In the genomic region with DNA sequence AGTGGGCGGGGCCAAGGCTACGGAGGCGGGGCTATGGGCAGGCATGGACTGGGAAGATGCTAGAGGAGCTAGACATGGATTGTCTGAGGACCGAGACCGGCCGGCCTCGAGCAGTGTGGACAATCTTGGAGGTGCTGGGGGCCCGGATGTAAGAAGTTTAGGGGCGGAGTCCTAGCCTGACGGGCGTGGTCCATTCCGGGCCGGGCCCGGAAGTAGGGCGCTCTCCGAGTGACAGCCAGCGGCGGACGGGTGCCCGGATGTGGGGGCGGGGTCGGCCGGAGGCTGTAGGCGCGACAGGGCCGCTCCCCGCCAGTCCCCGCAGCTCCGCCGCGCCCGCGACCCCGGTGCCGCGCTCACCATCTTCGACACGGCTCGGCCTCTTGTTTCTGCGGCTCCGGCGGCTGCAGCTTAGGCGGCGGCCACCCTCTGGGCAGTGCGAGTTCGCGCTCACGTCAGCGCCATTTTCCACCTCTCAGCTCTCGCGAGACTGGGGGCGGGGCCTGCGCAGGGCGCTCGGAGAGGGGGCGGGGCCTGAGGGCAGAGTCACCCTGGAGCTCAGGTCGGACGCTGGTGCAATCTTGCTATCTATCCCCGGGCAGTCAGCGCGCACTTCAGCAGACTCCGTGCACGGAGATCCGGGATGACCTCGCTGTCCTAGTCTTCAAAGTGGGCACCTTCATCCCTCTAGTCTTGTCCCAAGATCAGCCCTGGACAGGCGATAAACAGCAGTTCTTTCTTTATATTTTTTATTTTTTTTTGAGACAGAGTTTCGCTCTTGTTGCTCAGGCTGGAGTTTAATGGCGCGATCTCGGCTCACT, we compare ENCODE assay signal across 8 cellular contexts. TPM values are rescaled to one million over a fixed set of nuclear protein-coding genes. Genes with fewer than 3 reads are reported as not detected.
DNase-seq lines count a peak whose midpoint lies in the region; ATAC-seq and TF ChIP-seq lines count a peak whose summit lies in the region.

A gene with protein sequence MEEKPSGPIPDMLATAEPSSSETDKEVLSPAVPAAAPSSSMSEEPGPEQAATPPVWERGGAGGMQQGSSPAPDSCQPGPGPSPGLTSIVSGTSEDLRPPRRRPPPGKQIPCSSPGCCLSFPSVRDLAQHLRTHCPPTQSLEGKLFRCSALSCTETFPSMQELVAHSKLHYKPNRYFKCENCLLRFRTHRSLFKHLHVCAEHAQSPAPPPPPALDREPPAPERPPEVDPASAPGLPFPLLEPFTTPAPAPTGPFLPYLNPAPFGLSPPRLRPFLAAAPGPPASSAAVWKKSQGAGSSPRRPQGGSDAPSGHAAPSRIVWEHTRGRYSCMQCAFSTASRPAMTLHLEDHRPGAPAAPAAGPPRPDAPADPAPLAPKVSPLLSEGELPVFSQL (minus strand): TSS at position 481 of the 818 bp plus-strand sequence. CDS start 121 bp downstream, at position 360.

- peaks cover 5% of the 10 kb centered on the region for H3K4me1 Mint-ChIP-seq in progenitor cell of endocrine pancreas (ENCODE audit: low read depth)

- peak within 1 kb of the TSS; percentile 82 for H3K4me3 ChIP-seq in left ventricle myocardium inferior

- H3K27me3 ChIP-seq in left ventricle myocardium inferior (ENCODE audit: low read depth): no peaks in the 10 kb centered on the region

- H3K4me1 ChIP-seq in left ventricle myocardium inferior: peaks cover 39% of the 10 kb centered on the region

- peaks cover 3% of the 10 kb centered on the region for H3K36me3 Mint-ChIP-seq in progenitor cell of endocrine pancreas (ENCODE audit: insufficient read depth)

- H3K27ac Mint-ChIP-seq in progenitor cell of endocrine pancreas: peak within 1 kb of the TSS; percentile 98

- ATAC-seq in GM18502 (IDR thresholded peaks at IDR 0.05; ENCODE audit: poor library complexity, unreplicated experiment) (peak; percentile 90), HG02943 (IDR thresholded peaks at IDR 0.05; ENCODE audit: low read depth, unreplicated experiment) (peak; percentile 77)

- H3K27me3 Mint-ChIP-seq in progenitor cell of endocrine pancreas: peaks cover 10% of the 10 kb centered on the region

- no peaks in the 10 kb centered on the region for H3K9me3 Mint-ChIP-seq in progenitor cell of endocrine pancreas (ENCODE audit: low read depth)

- DNase-seq in NCI-H187 treated with DMSO at 0.1 percent for 48 hours (lab: John Stamatoyannopoulos, UW) (peak; percentile 50), T-helper 2 cell (peak; percentile 93 to 96 (median 95)), amygdala (lab: John Stamatoyannopoulos, UW) (peak; percentile 73 to 99 (median 92)), left ventricle myocardium inferior (peak; percentile 98), progenitor cell of endocrine pancreas (ENCODE audit: low spot score, unreplicated experiment) (peak; percentile 93), ureter (ENCODE audit: low spot score) (peak; percentile 97)

- TF ChIP-seq CTCF in left ventricle myocardium inferior (IDR thresholded peaks at IDR 0.05; ENCODE audit: borderline replicate concordance) (no peak), progenitor cell of endocrine pancreas (IDR thresholded peaks at IDR 0.05; ENCODE audit: unreplicated experiment) (no peak)

- peaks cover 9% of the 10 kb centered on the region for H3K36me3 ChIP-seq in left ventricle myocardium inferior

- intact Hi-C loops in left ventricle myocardium inferior (cut with micrococcal nuclease): no loop called here

- H3K4me3 Mint-ChIP-seq in progenitor cell of endocrine pancreas (ENCODE audit: low read depth): peak within 1 kb of the TSS; percentile 94

- no peaks in the 10 kb centered on the region for H3K9me3 ChIP-seq in left ventricle myocardium inferior (replicated peaks)

- H3K27ac ChIP-seq in left ventricle myocardium inferior (replicated peaks): peak within 1 kb of the TSS; percentile 100

RNA-seq across cellular contexts. Expression of the gene that starts here (rescaled TPM):
- total RNA-seq in left ventricle myocardium inferior: 17.0 TPM
- 31.5 and 37.7 TPM in 2 replicates for total RNA-seq in progenitor cell of endocrine pancreas
- 27.0 TPM for total RNA-seq in ureter

Comparison
In these comparisons a context has a peak if more than half of its experiments do, and no peak if none do; other contexts are left out.
1. Peak in every context shown above with its lines: DNase-seq, ATAC-seq, H3K4me3 ChIP-seq and H3K27ac ChIP-seq.